Comparison of ENCODE assay signal across 8 cellular contexts in genomic region chr1:33350611-33351280, GRCh38. TPM values are rescaled to one million over a fixed set of nuclear protein-coding genes. Genes with fewer than 3 reads are reported as not detected.
DNase-seq lines count a peak whose midpoint lies in the region; ATAC-seq and TF ChIP-seq lines count a peak whose summit lies in the region.

No MANE protein-coding gene starts in this region.

- TF ChIP-seq POLR2A in stomach (IDR thresholded peaks at IDR 0.05) = no peak

- H3K4me3 ChIP-seq in iPS-15b (ENCODE audit: low read depth, low read length) = peak overlapping the region; percentile 67
- peak overlapping the region; percentile 46 to 97 (median 51) for H3K4me3 ChIP-seq in stomach

- H3K4me1 ChIP-seq in iPS-15b (ENCODE audit: control insufficient read depth, insufficient read depth, low read length) (peaks cover 18% of the 10 kb centered on the region), stomach (peaks cover 14 to 43% (median 36%) of the 10 kb centered on the region in 4 donors)

- no peaks in the 10 kb centered on the region for H3K9me3 Mint-ChIP-seq in activated CD4-positive, alpha-beta memory T cell treated with anti-CD3 and anti-CD28 coated beads, Interleukin-2, amount 10 ng/mL, durations not matched to agents 7 days and 5 days

- peaks cover 24% of the 10 kb centered on the region for H3K36me3 Mint-ChIP-seq in activated CD4-positive, alpha-beta memory T cell treated with anti-CD3 and anti-CD28 coated beads, Interleukin-2, amount 10 ng/mL, durations not matched to agents 7 days and 5 days (ENCODE audit: low read depth)

- DNase-seq in NCI-H526 (lab: John Stamatoyannopoulos, UW) (peak; percentile 43 to 48), NCI-H526 treated with DMSO at 0.1 percent for 48 hours (lab: John Stamatoyannopoulos, UW) (no peak), stomach (no peak), COLO668 (lab: John Stamatoyannopoulos, UW; ENCODE audit: unreplicated experiment) (no peak)
- DNase-seq in activated CD4-positive, alpha-beta memory T cell treated with anti-CD3 and anti-CD28 coated beads, Interleukin-2, amount 10 ng/mL, durations not matched to agents 7 days and 5 days = no peak
- DNase-seq in stimulated activated naive CD4-positive, alpha-beta T cell (lab: John Stamatoyannopoulos, UW) = no peak

- CTCF ChIA-PET in activated CD4-positive, alpha-beta memory T cell treated with anti-CD3 and anti-CD28 coated beads, Interleukin-2, amount 10 ng/mL, durations not matched to agents 7 days and 5 days (lab: Charles Lee) = interaction anchor here (0.7 to 2.0 kb wide), 8 partner anchors 9 to 251 kb away, joined by 3 to 12 read pairs (median 4); partner anchors contain the start of gene TRIM62

- WGBS in stomach, 5 donors = 26 to 44% (median 41%) methylated on average over 6 of the region's 6 CpGs

- POLR2A ChIA-PET in activated CD4-positive, alpha-beta memory T cell treated with anti-CD3 and anti-CD28 coated beads, Interleukin-2, amount 10 ng/mL, durations not matched to agents 7 days and 5 days (lab: Charles Lee) = interaction anchor here (0.6 to 2.7 kb wide), 14 partner anchors 8 to 358 kb away, joined by 3 to 12 read pairs (median 4); partner anchors contain the start of gene ZSCAN20

- H3K27ac ChIP-seq in stomach = peak overlapping the region; percentile 82 to 100 (median 84)

- peaks cover 3% of the 10 kb centered on the region for H3K27me3 Mint-ChIP-seq in activated CD4-positive, alpha-beta memory T cell treated with anti-CD3 and anti-CD28 coated beads, Interleukin-2, amount 10 ng/mL, durations not matched to agents 7 days and 5 days

- peak overlapping the region; percentile 34 for H3K27ac Mint-ChIP-seq in activated CD4-positive, alpha-beta memory T cell treated with anti-CD3 and anti-CD28 coated beads, Interleukin-2, amount 10 ng/mL, durations not matched to agents 7 days and 5 days

- intact Hi-C loops in stomach (cut with DNase I; ENCODE audit: low total_unique reads) = no loop called here

- H3K27me3 ChIP-seq in iPS-15b (ENCODE audit: control insufficient read depth, insufficient read depth, low read length) (peaks cover 91% of the 10 kb centered on the region), stomach (no peaks in the 10 kb centered on the region)

- H3K4me1 Mint-ChIP-seq in activated CD4-positive, alpha-beta memory T cell treated with anti-CD3 and anti-CD28 coated beads, Interleukin-2, amount 10 ng/mL, durations not matched to agents 7 days and 5 days = peaks cover 43% of the 10 kb centered on the region

- ATAC-seq in HG03469 (IDR thresholded peaks at IDR 0.05; ENCODE audit: unreplicated experiment) = no peak

- peak overlapping the region; percentile 86 for H3K4me3 Mint-ChIP-seq in activated CD4-positive, alpha-beta memory T cell treated with anti-CD3 and anti-CD28 coated beads, Interleukin-2, amount 10 ng/mL, durations not matched to agents 7 days and 5 days

- no peak overlapping the region for H3K9ac ChIP-seq in iPS-15b (ENCODE audit: low read depth, low read length)

- H3K36me3 ChIP-seq in iPS-15b (ENCODE audit: control insufficient read depth, insufficient read depth, low read length) (no peaks in the 10 kb centered on the region), stomach (peaks cover 3 to 17% (median 13%) of the 10 kb centered on the region in 4 donors)

- TF ChIP-seq CTCF in stomach (IDR thresholded peaks at IDR 0.05) = no peak

- no peak for TF ChIP-seq EP300 in stomach (IDR thresholded peaks at IDR 0.05)

- no peaks in the 10 kb centered on the region for H3K9me3 ChIP-seq in iPS-15b (ENCODE audit: control insufficient read depth, insufficient read depth, low read length)
- no peaks in the 10 kb centered on the region for H3K9me3 ChIP-seq in stomach

RNA-seq across cellular contexts. Expression of gene A3GALT2, which starts 29.8 kb away (rescaled TPM):
- total RNA-seq in activated CD4-positive, alpha-beta memory T cell treated with anti-CD3 and anti-CD28 coated beads, Interleukin-2, amount 10 ng/mL, durations not matched to agents 7 days and 5 days = not detected
- total RNA-seq in stomach = not detected
- polyA plus RNA-seq in stomach = not detected

Comparison
In these comparisons a context has a peak if more than half of its experiments do, and no peak if none do; other contexts are left out.
1. DNase-seq: peak in NCI-H526 (2 of 2); none in NCI-H526 treated with DMSO at 0.1 percent for 48 hours (single experiment), activated CD4-positive, alpha-beta memory T cell treated with anti-CD3 and anti-CD28 coated beads, Interleukin-2, amount 10 ng/mL, durations not matched to agents 7 days and 5 days (single experiment), stomach (single experiment), COLO668 (single experiment) and stimulated activated naive CD4-positive, alpha-beta T cell (0 of 6).